Comparison of ENCODE assay signal across 27 cellular contexts in the genomic region with DNA sequence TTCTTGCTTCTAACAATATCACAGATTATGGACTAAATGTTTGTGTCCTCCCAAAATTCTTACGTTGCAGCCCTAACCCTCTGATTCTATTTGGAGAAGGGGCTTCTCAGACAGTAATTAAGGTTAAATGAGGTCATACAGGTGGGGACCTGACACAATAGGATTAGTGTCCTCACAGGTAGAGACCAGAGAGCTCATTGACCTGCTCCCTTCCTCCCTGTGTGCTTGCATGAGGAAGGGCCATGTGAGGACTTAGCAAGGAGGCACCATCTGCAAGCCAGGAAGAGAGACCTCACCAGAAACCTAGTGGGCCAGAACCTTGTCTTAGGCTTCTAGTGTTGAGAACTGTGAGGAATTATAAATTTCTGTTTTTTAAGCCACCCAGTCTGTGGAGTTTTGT.
"Had no signal": no experiment of that assay in that cellular context is flagged by ENCODE, and none has a peak within 500 bp of the region (broad histone marks: within the 10 kb centered on the region; RNA-seq: fewer than 3 reads in every experiment).

No MANE protein-coding gene starts in this region.

- DNase-seq: effector CD8-positive, alpha-beta T cell; endodermal cell; foreskin fibroblast; gastrocnemius medialis; head of caudate nucleus; left ventricle myocardium superior; lower lobe of right lung; naive thymus-derived CD8-positive, alpha-beta T cell; occipital lobe; ovary; posterior cingulate gyrus; retina; stimulated activated CD4-positive, alpha-beta T cell treated with anti-CD3 and anti-CD28 coated beads, Interleukin-12 subunit alpha, Interleukin-12 subunit beta, amount 100 ng/mL, for 4 hours; stimulated activated CD4-positive, alpha-beta T cell treated with anti-CD3 and anti-CD28 coated beads, Interleukin-1b, Interleukin-23, amount 100 ng/mL, for 48 hours; stimulated activated CD4-positive, alpha-beta T cell treated with anti-CD3 and anti-CD28 coated beads, Interleukin-4, amount 100 ng/mL, for 1 hour; stimulated activated CD8-positive, alpha-beta memory T cell treated with anti-CD3 and anti-CD28 coated beads, Interleukin-4, amount 100 ng/mL, for 48 hours; stimulated activated naive CD4-positive, alpha-beta T cell; stimulated activated naive CD8-positive, alpha-beta T cell treated with anti-CD3 and anti-CD28 coated beads, Interleukin-15, amount 100 ng/mL, for 72 hours; transverse colon had no signal

- H3K4me3 ChIP-seq: gastrocnemius medialis, lower lobe of right lung, ovary, smooth muscle cell, suprapubic skin, transverse colon, vagina had no signal

- H3K36me3 ChIP-seq: gastrocnemius medialis, lower lobe of right lung, ovary, suprapubic skin, transverse colon, vagina had no signal

- H3K27ac ChIP-seq: epithelial cell of prostate, gastrocnemius medialis, lower lobe of right lung, ovary, suprapubic skin, transverse colon, vagina had no signal

- H3K27me3 ChIP-seq: gastrocnemius medialis, ovary, suprapubic skin, transverse colon, vagina had no signal

- H3K27ac Mint-ChIP-seq: dendritic cell treated with granulocyte-macrophage colony-stimulating factor and Interleukin-4, amounts not matched to agents 40 ng/mL and 50 ng/mL, for 4 days; endodermal cell; naive thymus-derived CD8-positive, alpha-beta T cell; stimulated activated naive CD8-positive, alpha-beta T cell treated with anti-CD3 and anti-CD28 coated beads, Interleukin-15, amount 100 ng/mL, for 72 hours had no signal

- H3K4me3 Mint-ChIP-seq: dendritic cell treated with granulocyte-macrophage colony-stimulating factor and Interleukin-4, amounts not matched to agents 40 ng/mL and 50 ng/mL, for 4 days; endodermal cell; naive thymus-derived CD8-positive, alpha-beta T cell; stimulated activated naive CD8-positive, alpha-beta T cell treated with anti-CD3 and anti-CD28 coated beads, Interleukin-15, amount 100 ng/mL, for 72 hours had no signal

- H3K4me1 ChIP-seq: lower lobe of right lung, suprapubic skin, transverse colon, vagina had no signal

- H3K27me3 Mint-ChIP-seq: dendritic cell treated with granulocyte-macrophage colony-stimulating factor and Interleukin-4, amounts not matched to agents 40 ng/mL and 50 ng/mL, for 4 days; naive thymus-derived CD8-positive, alpha-beta T cell; stimulated activated naive CD8-positive, alpha-beta T cell treated with anti-CD3 and anti-CD28 coated beads, Interleukin-15, amount 100 ng/mL, for 72 hours had no signal

- H3K4me2 ChIP-seq: smooth muscle cell had no signal

- ATAC-seq: esophagus mucosa; gastrocnemius medialis; left ventricle myocardium superior; lower lobe of right lung; naive thymus-derived CD8-positive, alpha-beta T cell; sciatic nerve; stimulated activated naive CD8-positive, alpha-beta T cell treated with anti-CD3 and anti-CD28 coated beads, Interleukin-15, amount 100 ng/mL, for 72 hours had no signal

- H3K9me3 Mint-ChIP-seq: dendritic cell treated with granulocyte-macrophage colony-stimulating factor and Interleukin-4, amounts not matched to agents 40 ng/mL and 50 ng/mL, for 4 days; endodermal cell; naive thymus-derived CD8-positive, alpha-beta T cell; stimulated activated naive CD8-positive, alpha-beta T cell treated with anti-CD3 and anti-CD28 coated beads, Interleukin-15, amount 100 ng/mL, for 72 hours had no signal

- FAIRE-seq: keratinocyte had no signal

- H3K9me3 ChIP-seq: gastrocnemius medialis, lower lobe of right lung, ovary, suprapubic skin, transverse colon, vagina had no signal
